In the genomic region with DNA sequence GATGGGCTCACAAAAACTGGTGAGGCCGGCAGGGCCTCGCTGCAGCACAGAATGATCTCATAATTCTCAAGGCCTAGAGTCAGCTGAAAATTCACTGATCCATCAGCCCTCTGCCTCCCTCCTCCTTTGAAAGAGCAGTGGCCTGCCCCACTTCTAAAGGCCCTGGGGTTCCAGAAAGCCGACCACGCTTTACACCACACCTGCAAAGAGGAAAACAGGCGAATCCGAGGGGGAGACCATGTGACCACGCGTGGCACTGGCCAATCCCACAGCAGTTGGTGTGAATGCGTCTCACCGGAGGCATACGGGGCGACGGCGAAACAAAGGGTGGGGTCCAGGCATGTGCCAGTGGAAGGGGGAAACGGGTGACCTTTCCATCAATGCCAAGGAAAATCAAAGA, we compare ENCODE assay signal across 8 cellular contexts.
DNase-seq lines count a peak whose midpoint lies in the region; ATAC-seq, FAIRE-seq and TF ChIP-seq lines count a peak whose summit lies in the region.
"Not testable (repeated sequence)": the region's sequence is repeated elsewhere in the genome, so short reads cannot be mapped to it uniquely, and the experiment has no call there.

No MANE protein-coding gene starts in this region.

- H3K4me3 ChIP-seq in HFF-Myc (replicated peaks; ENCODE audit: low read depth, low read length) (peak overlapping the region; percentile 24; the same call in 1 of the 2 replicates), keratinocyte (ENCODE audit: control insufficient read depth in 2 of 3, extremely low read depth in 1 of 3, insufficient read depth in 2 of 3, low read depth in 1 of 3, low read length in 3 of 3) (peak overlapping the region in 2 of 3 experiments; percentile 18 to 27), suprapubic skin (peak overlapping the region; percentile 38)

- not testable (repeated sequence) for H3K4me1 ChIP-seq in keratinocyte (ENCODE audit: control insufficient read depth, extremely low read depth, insufficient read depth, low read length); suprapubic skin

- H3K36me3 Mint-ChIP-seq in CD4-positive, alpha-beta T cell (ENCODE audit: low read depth); T-helper 2 cell treated with Interferon-gamma antibody and Interleukin-4, amounts not matched to agents 5 μg/mL and 100 μg/mL, for 36 hours (ENCODE audit: low read depth); activated naive CD4-positive, alpha-beta T cell treated with anti-CD3 and anti-CD28 coated beads, Interleukin-2, amount 50 U/mL, for 24 hours; effector memory CD8-positive, alpha-beta T cell (ENCODE audit: insufficient read depth); osteocyte (ENCODE audit: unreplicated experiment): not testable (repeated sequence)

- H3K27ac Mint-ChIP-seq in CD4-positive, alpha-beta T cell; T-helper 2 cell treated with Interferon-gamma antibody and Interleukin-4, amounts not matched to agents 5 μg/mL and 100 μg/mL, for 36 hours; activated naive CD4-positive, alpha-beta T cell treated with anti-CD3 and anti-CD28 coated beads, Interleukin-2, amount 50 U/mL, for 24 hours; effector memory CD8-positive, alpha-beta T cell; osteocyte (ENCODE audit: unreplicated experiment): not testable (repeated sequence)

- dilution Hi-C loops in keratinocyte (cut with MboI; ENCODE audit: extremely low pct_ligation_motif_present, low sequenced_read_pairs): not testable (repeated sequence)

- not testable (repeated sequence) for ATAC-seq in CD4-positive, alpha-beta T cell (ENCODE audit: poor library complexity); effector memory CD8-positive, alpha-beta T cell (replicated peaks)

- POLR2A ChIA-PET in CD4-positive, alpha-beta T cell (lab: Charles Lee): not testable (repeated sequence)

- TF ChIP-seq EP300 in suprapubic skin (IDR thresholded peaks at IDR 0.05): not testable (repeated sequence)

- not testable (repeated sequence) for H3K27me3 Mint-ChIP-seq in CD4-positive, alpha-beta T cell; T-helper 2 cell treated with Interferon-gamma antibody and Interleukin-4, amounts not matched to agents 5 μg/mL and 100 μg/mL, for 36 hours (ENCODE audit: low read depth); activated naive CD4-positive, alpha-beta T cell treated with anti-CD3 and anti-CD28 coated beads, Interleukin-2, amount 50 U/mL, for 24 hours; effector memory CD8-positive, alpha-beta T cell; osteocyte (ENCODE audit: unreplicated experiment)

- H3K9me3 Mint-ChIP-seq in CD4-positive, alpha-beta T cell; T-helper 2 cell treated with Interferon-gamma antibody and Interleukin-4, amounts not matched to agents 5 μg/mL and 100 μg/mL, for 36 hours; activated naive CD4-positive, alpha-beta T cell treated with anti-CD3 and anti-CD28 coated beads, Interleukin-2, amount 50 U/mL, for 24 hours; effector memory CD8-positive, alpha-beta T cell; osteocyte (ENCODE audit: unreplicated experiment): not testable (repeated sequence)

- not testable (repeated sequence) for H3K27ac ChIP-seq in CD4-positive, alpha-beta T cell (ENCODE audit: low read depth, low read length); keratinocyte (ENCODE audit: control insufficient read depth, insufficient read depth, low read length); suprapubic skin

- TF ChIP-seq CTCF in CD4-positive, alpha-beta T cell (IDR thresholded peaks at IDR 0.05); HFF-Myc (IDR thresholded peaks at IDR 0.05; ENCODE audit: low read depth, low read length, missing control alignments); keratinocyte (optimal IDR thresholded peaks at IDR 0.05 in 1 of 3, IDR thresholded peaks at IDR 0.05 in 1 of 3, conservative IDR thresholded peaks at IDR 0.05 in 1 of 3; ENCODE audit: extremely low read depth in 1 of 3, insufficient read depth in 2 of 3, low read length in 3 of 3); osteocyte (IDR thresholded peaks at IDR 0.05); suprapubic skin (IDR thresholded peaks at IDR 0.05): not testable (repeated sequence)

- H3K79me2 ChIP-seq in keratinocyte (ENCODE audit: control insufficient read depth, insufficient read depth, low read length): not testable (repeated sequence)

- peak in 3 of 10 experiments; percentile 0 to 34 (median 3) for DNase-seq in CD4-positive, alpha-beta T cell
- DNase-seq in HFF-Myc (ENCODE audit: extremely low read depth, low read depth); keratinocyte (ENCODE audit: low read depth, low spot score): not testable (repeated sequence)
- DNase-seq in T-helper 2 cell treated with Interferon-gamma antibody and Interleukin-4, amounts not matched to agents 5 μg/mL and 100 μg/mL, for 36 hours (ENCODE audit: low spot score): peak; percentile 6
- peak in 1 of 3 experiments; percentile 12 for DNase-seq in effector memory CD8-positive, alpha-beta T cell
- DNase-seq in osteocyte (ENCODE audit: extremely low spot score, unreplicated experiment): peak; percentile 38
- DNase-seq in suprapubic skin (ENCODE audit: low spot score in 2 of 2): peak in 1 of 2 donors; percentile 36

- H3K4me1 Mint-ChIP-seq in CD4-positive, alpha-beta T cell (ENCODE audit: low read depth); T-helper 2 cell treated with Interferon-gamma antibody and Interleukin-4, amounts not matched to agents 5 μg/mL and 100 μg/mL, for 36 hours (ENCODE audit: low read depth); activated naive CD4-positive, alpha-beta T cell treated with anti-CD3 and anti-CD28 coated beads, Interleukin-2, amount 50 U/mL, for 24 hours; effector memory CD8-positive, alpha-beta T cell (ENCODE audit: low read depth in 2 of 2); osteocyte (ENCODE audit: unreplicated experiment): not testable (repeated sequence)

- H3K36me3 ChIP-seq in keratinocyte (ENCODE audit: control insufficient read depth in 2 of 2, extremely low read depth in 1 of 2, insufficient read depth in 2 of 2, low read length in 2 of 2); suprapubic skin: not testable (repeated sequence)

- intact Hi-C loops in CD4-positive, alpha-beta T cell (cut with DNase I, micrococcal nuclease): not testable (repeated sequence)

- TF ChIP-seq POLR2A in suprapubic skin (IDR thresholded peaks at IDR 0.05): not testable (repeated sequence)

- not testable (repeated sequence) for H4K20me1 ChIP-seq in keratinocyte (ENCODE audit: control insufficient read depth, extremely low read depth, insufficient read depth, low read length)

- not testable (repeated sequence) for H2AFZ ChIP-seq in keratinocyte (ENCODE audit: control insufficient read depth, low read length)

- CTCF ChIA-PET in CD4-positive, alpha-beta T cell (lab: Charles Lee): not testable (repeated sequence)

- H3K9me3 ChIP-seq in CD4-positive, alpha-beta T cell (ENCODE audit: control insufficient read depth, low read length); keratinocyte (ENCODE audit: control insufficient read depth, low read depth, low read length); suprapubic skin: not testable (repeated sequence)

- not testable (repeated sequence) for H3K9me1 ChIP-seq in keratinocyte (ENCODE audit: control insufficient read depth, extremely low read depth, insufficient read depth, low read length)

- H3K4me2 ChIP-seq in keratinocyte (ENCODE audit: control insufficient read depth, extremely low read depth, insufficient read depth, low read depth, low read length): not testable (repeated sequence)

- no CpG with 5 or more reads among the region's 15 CpGs for WGBS in suprapubic skin

- H3K4me3 Mint-ChIP-seq in CD4-positive, alpha-beta T cell: peak overlapping the region; percentile 82
- peak overlapping the region; percentile 85 for H3K4me3 Mint-ChIP-seq in T-helper 2 cell treated with Interferon-gamma antibody and Interleukin-4, amounts not matched to agents 5 μg/mL and 100 μg/mL, for 36 hours
- H3K4me3 Mint-ChIP-seq in activated naive CD4-positive, alpha-beta T cell treated with anti-CD3 and anti-CD28 coated beads, Interleukin-2, amount 50 U/mL, for 24 hours: peak overlapping the region; percentile 62
- peak overlapping the region; percentile 66 to 78 for H3K4me3 Mint-ChIP-seq in effector memory CD8-positive, alpha-beta T cell
- peak overlapping the region; percentile 70 for H3K4me3 Mint-ChIP-seq in osteocyte (ENCODE audit: unreplicated experiment)

- FAIRE-seq in keratinocyte (lab: Jason Lieb, UNC): not testable (repeated sequence)

- H3K27me3 ChIP-seq in CD4-positive, alpha-beta T cell (ENCODE audit: control insufficient read depth, insufficient read depth, low read length); keratinocyte (ENCODE audit: control insufficient read depth, extremely low read depth, insufficient read depth, low read length); suprapubic skin: not testable (repeated sequence)

- H3K9ac ChIP-seq in keratinocyte (ENCODE audit: control insufficient read depth, extremely low read depth, insufficient read depth, low read length): peak overlapping the region; percentile 47
